Comparison of ENCODE assay signal across 9 cellular contexts in genomic region chr10:7666253-7667023, GRCh38. TPM values are rescaled to one million over a fixed set of nuclear protein-coding genes. Genes with fewer than 3 reads are reported as not detected.
DNase-seq lines count a peak whose midpoint lies in the region; ATAC-seq, FAIRE-seq and TF ChIP-seq lines count a peak whose summit lies in the region.
"Had no signal": no experiment of that assay in that cellular context is flagged by ENCODE, and none has a peak within 500 bp of the region (broad histone marks: within the 10 kb centered on the region; RNA-seq: fewer than 3 reads in every experiment).

TSS of gene ITIH5 (minus strand) at chr10:7666966. CDS start at chr10:7666892, 74 bp downstream.

- H3K27ac Mint-ChIP-seq in Calu3 (ENCODE audit: unreplicated experiment) (no peak within 1 kb of the TSS), progenitor cell of endocrine pancreas (peak within 1 kb of the TSS; percentile 29)
- no peak within 1 kb of the TSS for H3K27ac Mint-ChIP-seq in activated CD8-positive, alpha-beta T cell treated with anti-CD3 and anti-CD28 coated beads for 36 hours

- peaks cover 8% of the 10 kb centered on the region for H3K4me1 Mint-ChIP-seq in Calu3 (ENCODE audit: low read depth, unreplicated experiment)
- H3K4me1 Mint-ChIP-seq in activated CD8-positive, alpha-beta T cell treated with anti-CD3 and anti-CD28 coated beads for 36 hours (ENCODE audit: low read depth) = peaks cover 9% of the 10 kb centered on the region
- H3K4me1 Mint-ChIP-seq in progenitor cell of endocrine pancreas (ENCODE audit: low read depth) = peaks cover 10% of the 10 kb centered on the region

- peak within 1 kb of the TSS; percentile 72 for H3K27ac ChIP-seq in left ventricle myocardium inferior (replicated peaks)
- H3K27ac ChIP-seq in brain microvascular endothelial cell = no peak within 1 kb of the TSS

- no peaks in the 10 kb centered on the region for H3K9me3 ChIP-seq in left ventricle myocardium inferior (replicated peaks)

- H3K27me3 ChIP-seq in left ventricle myocardium inferior (ENCODE audit: low read depth) = peaks cover 67% of the 10 kb centered on the region
- H3K27me3 ChIP-seq in brain microvascular endothelial cell (replicated peaks) = peaks cover 24% of the 10 kb centered on the region

- H3K4me3 Mint-ChIP-seq in Calu3 (ENCODE audit: low read depth, unreplicated experiment) = peak within 1 kb of the TSS; percentile 66
- H3K4me3 Mint-ChIP-seq in activated CD8-positive, alpha-beta T cell treated with anti-CD3 and anti-CD28 coated beads for 36 hours = peak within 1 kb of the TSS; percentile 55
- peak within 1 kb of the TSS; percentile 80 for H3K4me3 Mint-ChIP-seq in progenitor cell of endocrine pancreas (ENCODE audit: low read depth)

- H3K9me3 Mint-ChIP-seq in Calu3 (ENCODE audit: low read depth, unreplicated experiment) = no peaks in the 10 kb centered on the region
- H3K9me3 Mint-ChIP-seq in activated CD8-positive, alpha-beta T cell treated with anti-CD3 and anti-CD28 coated beads for 36 hours = no peaks in the 10 kb centered on the region
- no peaks in the 10 kb centered on the region for H3K9me3 Mint-ChIP-seq in progenitor cell of endocrine pancreas (ENCODE audit: low read depth)

- TF ChIP-seq POLR2A in GM12891 (IDR thresholded peaks at IDR 0.05; ENCODE audit: low read depth, low read length) = no peak

- no peak for FAIRE-seq in GM12891 (lab: Jason Lieb, UNC)

- H3K4me3 ChIP-seq in left ventricle myocardium inferior (peak within 1 kb of the TSS; percentile 84), brain microvascular endothelial cell (ENCODE audit: low read depth, low read length) (no peak within 1 kb of the TSS)

- H3K36me3 ChIP-seq in left ventricle myocardium inferior (no peaks in the 10 kb centered on the region), brain microvascular endothelial cell (replicated peaks) (no peaks in the 10 kb centered on the region)

- in situ Hi-C loops in brain microvascular endothelial cell (cut with HindIII; ENCODE audit: low pct_ligation_motif_present, low sequenced_read_pairs) = no loop called here

- DNase-seq in Calu3 (peak; percentile 13), left ventricle myocardium inferior (peak; percentile 24), progenitor cell of endocrine pancreas (ENCODE audit: low spot score, unreplicated experiment) (peak; percentile 16), GM12891 (ENCODE audit: insufficient read length, low spot score) (no peak), brain microvascular endothelial cell (no peak), amniotic stem cell (lab: John Stamatoyannopoulos, UW) (no peak)
- DNase-seq in activated CD8-positive, alpha-beta T cell treated with anti-CD3 and anti-CD28 coated beads for 36 hours = no peak
- no peak for DNase-seq in activated CD4-positive, alpha-beta T cell treated with anti-CD3 and anti-CD28 coated beads for 4 hours

- peaks cover 53% of the 10 kb centered on the region for H3K27me3 Mint-ChIP-seq in Calu3 (ENCODE audit: unreplicated experiment)
- H3K27me3 Mint-ChIP-seq in activated CD8-positive, alpha-beta T cell treated with anti-CD3 and anti-CD28 coated beads for 36 hours = peaks cover 44% of the 10 kb centered on the region
- peaks cover 65% of the 10 kb centered on the region for H3K27me3 Mint-ChIP-seq in progenitor cell of endocrine pancreas

- CTCF ChIA-PET in Calu3 (lab: Charles Lee) = no interaction called here
- CTCF ChIA-PET in activated CD8-positive, alpha-beta T cell treated with anti-CD3 and anti-CD28 coated beads for 36 hours (lab: Charles Lee) = interaction anchor here (1.9 to 2.0 kb wide), 2 partner anchors 21 to 142 kb away, joined by 7 to 10 read pairs; no protein-coding TSS in a partner anchor

- peaks cover 14% of the 10 kb centered on the region for H3K36me3 Mint-ChIP-seq in Calu3 (ENCODE audit: insufficient read depth, unreplicated experiment)
- no peaks in the 10 kb centered on the region for H3K36me3 Mint-ChIP-seq in activated CD8-positive, alpha-beta T cell treated with anti-CD3 and anti-CD28 coated beads for 36 hours (ENCODE audit: low read depth)
- H3K36me3 Mint-ChIP-seq in progenitor cell of endocrine pancreas (ENCODE audit: insufficient read depth) = no peaks in the 10 kb centered on the region

- no peak for TF ChIP-seq CTCF in Calu3 (IDR thresholded peaks at IDR 0.05; ENCODE audit: unreplicated experiment)
- TF ChIP-seq CTCF in activated CD8-positive, alpha-beta T cell treated with anti-CD3 and anti-CD28 coated beads for 36 hours (IDR thresholded peaks at IDR 0.05) = no peak
- TF ChIP-seq CTCF in left ventricle myocardium inferior (IDR thresholded peaks at IDR 0.05; ENCODE audit: borderline replicate concordance) = no peak
- TF ChIP-seq CTCF in progenitor cell of endocrine pancreas (IDR thresholded peaks at IDR 0.05; ENCODE audit: unreplicated experiment) = no peak
- TF ChIP-seq CTCF in brain microvascular endothelial cell (IDR thresholded peaks at IDR 0.05; ENCODE audit: low read depth, low read length, missing control alignments) = no peak

- peak; percentile 27 for ATAC-seq in activated CD8-positive, alpha-beta T cell treated with anti-CD3 and anti-CD28 coated beads for 36 hours

- intact Hi-C loops in Calu3 (cut with micrococcal nuclease; ENCODE audit: unreplicated experiment) = no loop called here
- intact Hi-C loops in activated CD8-positive, alpha-beta T cell treated with anti-CD3 and anti-CD28 coated beads for 36 hours (cut with micrococcal nuclease) = no loop called here
- intact Hi-C loops in left ventricle myocardium inferior (cut with micrococcal nuclease) = no loop called here

- no TSS peak for BruUV-seq in Calu3 (replicated peaks; lab: Mats Ljungman, UMichigan)

- POLR2A ChIA-PET in activated CD8-positive, alpha-beta T cell treated with anti-CD3 and anti-CD28 coated beads for 36 hours (lab: Charles Lee) = no interaction called here

- peaks cover 24% of the 10 kb centered on the region for H3K4me1 ChIP-seq in left ventricle myocardium inferior

TF ChIP-seq in GM12891, 5 proteins besides CTCF, POLR2A, EP300 and RAD21:
- TF ChIP-seq POU2F2 (IDR thresholded peaks at IDR 0.05; ENCODE audit: low read depth, low read length) = no peak
- TF ChIP-seq POLR2AphosphoS5 (IDR thresholded peaks at IDR 0.05; ENCODE audit: low read depth, low read length) = no peak
- no peak for TF ChIP-seq SPI1 (IDR thresholded peaks at IDR 0.05; ENCODE audit: low read depth, low read length)
- TF ChIP-seq TAF1 (IDR thresholded peaks at IDR 0.05; ENCODE audit: low read depth, low read length) = no peak
- no peak for TF ChIP-seq PAX5 (IDR thresholded peaks at IDR 0.05; ENCODE audit: insufficient read depth, low read length, severe bottlenecking)

RNA-seq across cellular contexts. Expression of gene ITIH5, which starts in this region (rescaled TPM):
- total RNA-seq in Calu3 (2022) (2.0 and 5.2 TPM in 2 replicates), left ventricle myocardium inferior (10.8 TPM), progenitor cell of endocrine pancreas (1.5 and 2.3 TPM in 2 replicates)
- not detected for total RNA-seq in activated CD8-positive, alpha-beta T cell treated with anti-CD3 and anti-CD28 coated beads for 36 hours
- polyA plus RNA-seq in GM12891 (2012; ENCODE audit: low read depth, missing spikeins) = 0.04 TPM
- total RNA-seq: T-helper 1 cell treated with Interleukin-12 subunit alpha and Interleukin-12 subunit beta and Interleukin-4 antibody, amounts not matched to agents 30 ng/mL and 1 ng/mL, for 36 hours had no signal

Comparison
In these comparisons a context has a peak if more than half of its experiments do, and no peak if none do; other contexts are left out.
1. Peak in ATAC-seq in activated CD8-positive, alpha-beta T cell treated with anti-CD3 and anti-CD28 coated beads for 36 hours; RNA of the gene not detected or under 1 TPM.
2. DNase-seq: peak in Calu3 (single experiment), left ventricle myocardium inferior (single experiment) and progenitor cell of endocrine pancreas (single experiment); none in activated CD8-positive, alpha-beta T cell treated with anti-CD3 and anti-CD28 coated beads for 36 hours (single experiment), GM12891 (single experiment), brain microvascular endothelial cell (single experiment), amniotic stem cell (single experiment) and activated CD4-positive, alpha-beta T cell treated with anti-CD3 and anti-CD28 coated beads for 4 hours (0 of 2).
3. Peak in every context shown above with its lines, with median percentiles within 50 percentile points of each other: H3K4me3 Mint-ChIP-seq.